In genomic region chr16:88614818-88615580, GRCh38 we compare ENCODE assay signal across 23 cellular contexts. TPM values are rescaled to one million over a fixed set of nuclear protein-coding genes. Genes with fewer than 3 reads are reported as not detected.
A peak's percentile ranks its signal among the peaks of the same experiment; 100 is the strongest.
DNase-seq lines count a peak whose midpoint lies in the region; ATAC-seq, FAIRE-seq and TF ChIP-seq lines count a peak whose summit lies in the region.
"Had no signal": no experiment of that assay in that cellular context is flagged by ENCODE, and none has a peak within 500 bp of the region (broad histone marks: within the 10 kb centered on the region; RNA-seq: fewer than 3 reads in every experiment).

No MANE protein-coding gene starts in this region.

- H3K36me3 ChIP-seq in CD8-positive, alpha-beta memory T cell (ENCODE audit: insufficient read depth, low read length): peaks cover 31% of the 10 kb centered on the region
- H3K36me3 ChIP-seq in ovary (no peaks in the 10 kb centered on the region), trophoblast cell (ENCODE audit: control insufficient read depth in 1 of 2, insufficient read depth in 2 of 2, low read length in 2 of 2) (peaks cover 38 to 48% of the 10 kb centered on the region in 2 experiments)

- no peaks in the 10 kb centered on the region for H3K9me3 ChIP-seq in CD8-positive, alpha-beta memory T cell (ENCODE audit: low read length)
- H3K9me3 ChIP-seq in ovary (no peaks in the 10 kb centered on the region), trophoblast cell (ENCODE audit: insufficient read depth, low read depth, low read length) (no peaks in the 10 kb centered on the region)
- H3K9me3 ChIP-seq: psoas muscle, tibial artery had no signal

- TF ChIP-seq POLR2A in ovary (IDR thresholded peaks at IDR 0.05): no peak

- no peak for TF ChIP-seq EP300 in ovary (IDR thresholded peaks at IDR 0.05)

- ATAC-seq in activated T-helper 17 cell treated with anti-CD3 and anti-CD28 coated beads, Interleukin-2, amount 50 U/mL, for 72 hours (replicated peaks): no peak
- ATAC-seq: Panc1; stimulated activated naive CD8-positive, alpha-beta T cell treated with anti-CD3 and anti-CD28 coated beads, Interleukin-15, Interleukin-2, amounts not matched to agents 100 U/mL and 50 U/mL, for 24 hours had no signal

- FAIRE-seq in HTR-8/SVneo (lab: Jason Lieb, UNC): peak; percentile 26
- FAIRE-seq: D721Med had no signal

- H3K27ac Mint-ChIP-seq in CD8-positive, alpha-beta memory T cell: peak overlapping the region; percentile 59 to 99 (median 84)
- H3K27ac Mint-ChIP-seq in activated T-helper 17 cell treated with anti-CD3 and anti-CD28 coated beads, Interleukin-2, amount 50 U/mL, for 72 hours: peak overlapping the region; percentile 84
- H3K27ac Mint-ChIP-seq: dendritic cell treated with granulocyte-macrophage colony-stimulating factor and Interleukin-4, amounts not matched to agents 40 ng/mL and 50 ng/mL, for 4 days; HFFc6 had no signal

- peaks cover 20% of the 10 kb centered on the region for H3K4me1 ChIP-seq in CD8-positive, alpha-beta memory T cell (ENCODE audit: insufficient read depth, low read length)
- peaks cover 14% of the 10 kb centered on the region for H3K4me1 ChIP-seq in ovary (ENCODE audit: insufficient read depth)
- H3K4me1 ChIP-seq in trophoblast cell (ENCODE audit: control insufficient read depth in 1 of 2, insufficient read depth in 2 of 2, low read length in 2 of 2): no peaks in the 10 kb centered on the region
- H3K4me1 ChIP-seq: psoas muscle had no signal

- H3K4me1 Mint-ChIP-seq in CD8-positive, alpha-beta memory T cell: peaks cover 21 to 48% (median 41%) of the 10 kb centered on the region in 3 donors
- H3K4me1 Mint-ChIP-seq in activated T-helper 17 cell treated with anti-CD3 and anti-CD28 coated beads, Interleukin-2, amount 50 U/mL, for 72 hours: peaks cover 20% of the 10 kb centered on the region

- H3K79me1 ChIP-seq in trophoblast cell (ENCODE audit: low read length): no peaks in the 10 kb centered on the region

- POLR2A ChIA-PET in CD8-positive, alpha-beta memory T cell (lab: Charles Lee): no interaction called here

- 31 to 50% (median 43%) methylated on average over 19 of the region's 19 CpGs for WGBS in ovary, 3 donors
- no CpG with 5 or more reads among the region's 19 CpGs for WGBS in trophoblast cell (ENCODE audit: extremely low coverage, insufficient coverage, insufficient read length)

- H2BK12ac ChIP-seq in trophoblast cell (ENCODE audit: low read length): no peak overlapping the region

- DNase-seq in CD8-positive, alpha-beta memory T cell: no peak
- DNase-seq in HTR-8/SVneo (ENCODE audit: insufficient read length, low spot score): no peak
- peak in 3 of 5 donors; percentile 51 to 60 (median 56) for DNase-seq in ovary
- DNase-seq in trophoblast cell: no peak
- no peak for DNase-seq in Kasumi-1 (lab: John Stamatoyannopoulos, UW)
- DNase-seq in effector CD8-positive, alpha-beta T cell (lab: John Stamatoyannopoulos, UW): no peak
- DNase-seq: brain microvascular endothelial cell; HFFc6; NCI-H1417 treated with DMSO at 0.1 percent for 48 hours; NK-92 treated with Interleukin-12 subunit alpha and Interleukin-12 subunit beta, amount 100 ng/mL, for 24 hours; psoas muscle; stimulated activated naive CD8-positive, alpha-beta T cell treated with anti-CD3 and anti-CD28 coated beads, Interleukin-15, Interleukin-2, amounts not matched to agents 100 U/mL and 50 U/mL, for 24 hours; tibial artery had no signal

- peaks cover 0 to 2% of the 10 kb centered on the region in 2 donors for H3K27me3 Mint-ChIP-seq in CD8-positive, alpha-beta memory T cell
- no peaks in the 10 kb centered on the region for H3K27me3 Mint-ChIP-seq in activated T-helper 17 cell treated with anti-CD3 and anti-CD28 coated beads, Interleukin-2, amount 50 U/mL, for 72 hours
- H3K27me3 Mint-ChIP-seq: dendritic cell treated with granulocyte-macrophage colony-stimulating factor and Interleukin-4, amounts not matched to agents 40 ng/mL and 50 ng/mL, for 4 days had no signal

- no peak overlapping the region for H3K4me3 ChIP-seq in CD8-positive, alpha-beta memory T cell (ENCODE audit: low read length)
- no peak overlapping the region for H3K4me3 ChIP-seq in ovary
- H3K4me3 ChIP-seq in trophoblast cell (ENCODE audit: low read depth, low read length): no peak overlapping the region
- H3K4me3 ChIP-seq: psoas muscle, skin epidermis, tibial artery had no signal

- no peak overlapping the region for H2BK5ac ChIP-seq in trophoblast cell (ENCODE audit: low read depth, low read length, poor library complexity)

- no peak overlapping the region for H2AK5ac ChIP-seq in trophoblast cell (ENCODE audit: low read length)

- H2BK120ac ChIP-seq in trophoblast cell (ENCODE audit: insufficient read depth, low read length, poor library complexity): no peak overlapping the region

- no peak overlapping the region for H3K18ac ChIP-seq in trophoblast cell (ENCODE audit: low read length)

- H3K4ac ChIP-seq in trophoblast cell (ENCODE audit: low read depth, low read length): no peak overlapping the region

- H3K4me3 Mint-ChIP-seq in CD8-positive, alpha-beta memory T cell: no peak overlapping the region
- H3K4me3 Mint-ChIP-seq in activated T-helper 17 cell treated with anti-CD3 and anti-CD28 coated beads, Interleukin-2, amount 50 U/mL, for 72 hours: no peak overlapping the region
- H3K4me3 Mint-ChIP-seq: dendritic cell treated with granulocyte-macrophage colony-stimulating factor and Interleukin-4, amounts not matched to agents 40 ng/mL and 50 ng/mL, for 4 days; HFFc6; neural crest cell had no signal

- peaks cover 0 to 1% (median 1%) of the 10 kb centered on the region in 5 donors for H3K9me3 Mint-ChIP-seq in CD8-positive, alpha-beta memory T cell
- no peaks in the 10 kb centered on the region for H3K9me3 Mint-ChIP-seq in activated T-helper 17 cell treated with anti-CD3 and anti-CD28 coated beads, Interleukin-2, amount 50 U/mL, for 72 hours
- H3K9me3 Mint-ChIP-seq: dendritic cell treated with granulocyte-macrophage colony-stimulating factor and Interleukin-4, amounts not matched to agents 40 ng/mL and 50 ng/mL, for 4 days; HFFc6; neural crest cell had no signal

- H4K91ac ChIP-seq in trophoblast cell (ENCODE audit: low read depth, low read length): no peak overlapping the region

- no peak overlapping the region for H3K27ac ChIP-seq in CD8-positive, alpha-beta memory T cell (ENCODE audit: low read depth, low read length)
- H3K27ac ChIP-seq in ovary (no peak overlapping the region), trophoblast cell (ENCODE audit: low read depth, low read length) (no peak overlapping the region)
- H3K27ac ChIP-seq: brain microvascular endothelial cell, psoas muscle, skin epidermis, tibial artery had no signal

- H3K79me2 ChIP-seq in trophoblast cell (ENCODE audit: control insufficient read depth, insufficient read depth, low read length, poor library complexity): no peaks in the 10 kb centered on the region

- no peak overlapping the region for H4K8ac ChIP-seq in trophoblast cell (ENCODE audit: low read depth, low read length)

- TF ChIP-seq CTCF in ovary (IDR thresholded peaks at IDR 0.05): no peak

- no peak overlapping the region for H3K14ac ChIP-seq in trophoblast cell (ENCODE audit: low read length)

- H3K23ac ChIP-seq in trophoblast cell (ENCODE audit: low read length): no peak overlapping the region

- H3K36me3 Mint-ChIP-seq in CD8-positive, alpha-beta memory T cell: peaks cover 0 to 79% (median 16%) of the 10 kb centered on the region in 3 donors
- peaks cover 65% of the 10 kb centered on the region for H3K36me3 Mint-ChIP-seq in activated T-helper 17 cell treated with anti-CD3 and anti-CD28 coated beads, Interleukin-2, amount 50 U/mL, for 72 hours (ENCODE audit: low read depth)

- no peak overlapping the region for H4K12ac ChIP-seq in trophoblast cell (ENCODE audit: low read depth, low read length)

- intact Hi-C loops in ovary (cut with DNase I): no loop called here

- H2AFZ ChIP-seq in trophoblast cell (ENCODE audit: insufficient read depth, low read length, poor library complexity): no peak overlapping the region

- no peaks in the 10 kb centered on the region for H3K27me3 ChIP-seq in CD8-positive, alpha-beta memory T cell (ENCODE audit: insufficient read depth, low read length, poor library complexity, severe bottlenecking)
- H3K27me3 ChIP-seq in ovary (no peaks in the 10 kb centered on the region), trophoblast cell (ENCODE audit: insufficient read depth, low read length) (no peaks in the 10 kb centered on the region)
- H3K27me3 ChIP-seq: brain microvascular endothelial cell, tibial artery had no signal

- no peak overlapping the region for H3K4me2 ChIP-seq in trophoblast cell (ENCODE audit: low read length)

- CTCF ChIA-PET in CD8-positive, alpha-beta memory T cell (lab: Charles Lee): no interaction called here

- H3K9ac ChIP-seq in trophoblast cell (ENCODE audit: low read length): no peak overlapping the region

RNA-seq across cellular contexts. Expression of gene IL17C, which starts 23.4 kb away (rescaled TPM):
- under 1 TPM in 1 of 2 experiments, not detected in 1; 0.22 TPM for total RNA-seq in CD8-positive, alpha-beta memory T cell
- not detected for polyA plus RNA-seq in CD8-positive, alpha-beta memory T cell
- total RNA-seq in activated T-helper 17 cell treated with anti-CD3 and anti-CD28 coated beads, Interleukin-2, amount 50 U/mL, for 72 hours: under 1 TPM; 0.42 to 0.56 TPM
- not detected for total RNA-seq in ovary
- not detected for polyA plus RNA-seq in ovary
- 0.44 and 0.49 TPM in 2 replicates for polyA plus RNA-seq in trophoblast cell (2013)
- total RNA-seq: fibroblast of villous mesenchyme, HFFc6, liver, M059J, psoas muscle, SK-MEL-5 had no signal
- polyA plus RNA-seq: liver, psoas muscle had no signal

RNA-seq across cellular contexts. Expression of gene CYBA, which starts 35.9 kb away (rescaled TPM):
- total RNA-seq in CD8-positive, alpha-beta memory T cell: 100 to 1,000 TPM; 208 to 237 TPM
- 1,129 TPM for polyA plus RNA-seq in CD8-positive, alpha-beta memory T cell
- total RNA-seq in activated T-helper 17 cell treated with anti-CD3 and anti-CD28 coated beads, Interleukin-2, amount 50 U/mL, for 72 hours: 100 to 1,000 TPM; 242 to 290 TPM
- total RNA-seq in ovary: 100 to 1,000 TPM in 1 of 7 donors, 10 to 100 TPM in 6; 17.5 to 244 (median 63.0) TPM
- polyA plus RNA-seq in ovary: 10 to 100 TPM in 1 of 2 donors, 1 to 10 TPM in 1; 6.5 to 51.5 TPM
- polyA plus RNA-seq in trophoblast cell (2013): 218 TPM in 2 replicates
- total RNA-seq: M059J had no signal

RNA-seq across cellular contexts. Expression of gene ZC3H18, which starts 44.8 kb away (rescaled TPM):
- total RNA-seq in CD8-positive, alpha-beta memory T cell: 100 to 1,000 TPM in 1 of 2 experiments, 10 to 100 TPM in 1; 91.4 to 102 TPM
- 21.6 TPM for polyA plus RNA-seq in CD8-positive, alpha-beta memory T cell
- total RNA-seq in activated T-helper 17 cell treated with anti-CD3 and anti-CD28 coated beads, Interleukin-2, amount 50 U/mL, for 72 hours: 100 to 1,000 TPM; 103 TPM
- 10 to 100 TPM; 16.0 to 40.4 (median 36.5) TPM for total RNA-seq in ovary
- polyA plus RNA-seq in ovary: 10 to 100 TPM; 17.1 to 25.3 TPM
- polyA plus RNA-seq in trophoblast cell (2013): 35.5 and 35.7 TPM in 2 replicates

RNA-seq across cellular contexts. Expression of gene MVD, which starts 47.9 kb away (rescaled TPM):
- 10 to 100 TPM; 58.0 to 59.7 TPM for total RNA-seq in CD8-positive, alpha-beta memory T cell
- 25.6 TPM for polyA plus RNA-seq in CD8-positive, alpha-beta memory T cell
- total RNA-seq in activated T-helper 17 cell treated with anti-CD3 and anti-CD28 coated beads, Interleukin-2, amount 50 U/mL, for 72 hours: 10 to 100 TPM; 84.3 to 93.2 TPM
- total RNA-seq in ovary: 100 to 1,000 TPM in 1 of 7 donors, 10 to 100 TPM in 5, 1 to 10 TPM in 1; 9.1 to 135 (median 20.9) TPM
- 10 to 100 TPM in 1 of 2 donors, 1 to 10 TPM in 1; 9.2 to 22.6 TPM for polyA plus RNA-seq in ovary
- 102 and 109 TPM in 2 replicates for polyA plus RNA-seq in trophoblast cell (2013)

Comparison
In these comparisons a context has a peak if more than half of its experiments do, and no peak if none do; other contexts are left out.
1. DNase-seq: peak in ovary (3 of 5); none in CD8-positive, alpha-beta memory T cell (0 of 5), HTR-8/SVneo (single experiment), trophoblast cell (0 of 2), Kasumi-1 (0 of 2) and effector CD8-positive, alpha-beta T cell (single experiment).